ENCODE assay signal across 23 cellular contexts in the genomic region with DNA sequence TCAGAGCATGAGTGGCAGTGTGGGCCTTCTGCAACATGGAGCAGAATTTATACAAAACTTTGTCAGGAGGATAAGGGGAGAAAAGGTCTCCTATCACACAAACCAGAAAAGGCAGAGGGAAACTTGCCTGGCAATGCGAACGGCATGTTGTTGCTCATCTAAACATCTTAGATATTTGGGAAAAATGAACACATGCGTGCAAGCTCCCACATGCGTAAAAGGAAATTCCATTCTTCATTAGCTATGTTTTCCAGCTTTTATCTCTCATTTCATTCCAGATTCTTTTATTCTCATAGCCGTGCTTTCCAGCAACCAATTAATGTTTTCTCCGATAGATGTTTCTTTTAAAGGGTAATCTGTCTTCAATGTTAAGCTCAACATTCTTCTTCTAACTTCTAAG. TPM values are rescaled to one million over a fixed set of nuclear protein-coding genes. Genes with fewer than 3 reads are reported as not detected.
DNase-seq lines count a peak whose midpoint lies in the region; ATAC-seq, FAIRE-seq and TF ChIP-seq lines count a peak whose summit lies in the region.
"Had no signal": no experiment of that assay in that cellular context is flagged by ENCODE, and none has a peak within 500 bp of the region (broad histone marks: within the 10 kb centered on the region; RNA-seq: fewer than 3 reads in every experiment).

No MANE protein-coding gene starts in this region.

- no peak overlapping the region for H3K4me3 ChIP-seq in bronchial epithelial cell (ENCODE audit: low read depth, low read length)
- H3K4me3 ChIP-seq in foreskin fibroblast (ENCODE audit: low read depth in 1 of 2, low read length in 2 of 2): no peak overlapping the region
- H3K4me3 ChIP-seq: BLaER1 treated with 17β-estradiol and CSF1 and Interleukin-3, amounts not matched to agents 10 nM and 100 nM; GM23338; Peyer's patch had no signal

- peak; percentile 6 for DNase-seq in AG08396 (ENCODE audit: low spot score)
- DNase-seq in GM04503 (ENCODE audit: low read depth): peak; percentile 12
- DNase-seq in bronchial epithelial cell (ENCODE audit: low read depth): peak; percentile 39
- peak; percentile 2 to 43 for DNase-seq in foreskin fibroblast
- DNase-seq in OCI-M2 (lab: John Stamatoyannopoulos, UW; ENCODE audit: unreplicated experiment): no peak
- no peak for DNase-seq in head of caudate nucleus
- no peak for DNase-seq in retina
- DNase-seq: 8988T; CD8-positive, alpha-beta memory T cell; DMS79; HCEC 1CT; NCI-H1092 treated with DMSO at 0.1 percent for 48 hours; NCI-H146; NCI-H2081; NCI-H2171 treated with DMSO at 0.1 percent for 48 hours; NCI-H446; NCI-H69; Peyer's patch had no signal

- ATAC-seq in SK-N-SH treated with all-trans-retinoic acid at 6 μM for 48 hours: no peak
- ATAC-seq: GM23338 had no signal

- H3K27me3 ChIP-seq in bronchial epithelial cell (ENCODE audit: control insufficient read depth, insufficient read depth, low read length): no peaks in the 10 kb centered on the region
- H3K27me3 ChIP-seq: BLaER1 treated with 17β-estradiol and CSF1 and Interleukin-3, amounts not matched to agents 10 nM and 100 nM; Peyer's patch had no signal

- no peak for TF ChIP-seq CTCF in bronchial epithelial cell (IDR thresholded peaks at IDR 0.05; ENCODE audit: insufficient read depth, low read length, severe bottlenecking)
- no peak for TF ChIP-seq CTCF in foreskin fibroblast (IDR thresholded peaks at IDR 0.05; ENCODE audit: low read depth, low read length)

- no peak for FAIRE-seq in bronchial epithelial cell (lab: Jason Lieb, UNC)

- no peaks in the 10 kb centered on the region for H3K36me3 ChIP-seq in bronchial epithelial cell (ENCODE audit: control insufficient read depth, insufficient read depth, low read length)
- H3K36me3 ChIP-seq: BLaER1 treated with 17β-estradiol and CSF1 and Interleukin-3, amounts not matched to agents 10 nM and 100 nM; Peyer's patch had no signal

- intact Hi-C loops in head of caudate nucleus (cut with DNase I): no loop called here

TF ChIP-seq in SK-N-SH treated with all-trans-retinoic acid at 6 μM for 48 hours, 23 proteins besides CTCF, POLR2A, EP300 and RAD21:
- no peak for TF ChIP-seq ISL1 (CRISPR knock-in tag; IDR thresholded peaks at IDR 0.05)

RNA-seq across cellular contexts. Expression of gene GBA3, which starts 31.3 kb away (rescaled TPM):
- under 0.01 and 0.13 TPM in 2 replicates for total RNA-seq in bronchial epithelial cell
- total RNA-seq: CD8-positive, alpha-beta memory T cell; G401; GM23338; LHCN-M2 had no signal

Comparison
In these comparisons a context has a peak if more than half of its experiments do, and no peak if none do; other contexts are left out.
1. DNase-seq: peak in AG08396 (single experiment), GM04503 (single experiment), bronchial epithelial cell (single experiment) and foreskin fibroblast (2 of 2); none in OCI-M2 (single experiment), head of caudate nucleus (0 of 42) and retina (single experiment).